ENCODE assay signal across 24 cellular contexts in genomic region chr19:10991521-10992081, GRCh38. TPM values are rescaled to one million over a fixed set of nuclear protein-coding genes. Genes with fewer than 3 reads are reported as not detected.
DNase-seq lines count a peak whose midpoint lies in the region; ATAC-seq and TF ChIP-seq lines count a peak whose summit lies in the region.
"Had no signal": no experiment of that assay in that cellular context is flagged by ENCODE, and none has a peak within 500 bp of the region (broad histone marks: within the 10 kb centered on the region; RNA-seq: fewer than 3 reads in every experiment).

No MANE protein-coding gene starts in this region.

- no peaks in the 10 kb centered on the region for H3K4me1 Mint-ChIP-seq in activated naive CD4-positive, alpha-beta T cell treated with anti-CD3 and anti-CD28 coated beads, Interleukin-2, amount 50 U/mL, for 24 hours
- no peaks in the 10 kb centered on the region for H3K4me1 Mint-ChIP-seq in GM23338
- peaks cover 7% of the 10 kb centered on the region for H3K4me1 Mint-ChIP-seq in activated T-helper 17 cell treated with anti-CD3 and anti-CD28 coated beads, Interleukin-2, amount 50 U/mL, for 72 hours
- H3K4me1 Mint-ChIP-seq in glutamatergic neuron (ENCODE audit: low read depth, unreplicated experiment): no peaks in the 10 kb centered on the region

- H3K9me3 Mint-ChIP-seq in activated naive CD4-positive, alpha-beta T cell treated with anti-CD3 and anti-CD28 coated beads, Interleukin-2, amount 50 U/mL, for 24 hours: no peaks in the 10 kb centered on the region
- H3K9me3 Mint-ChIP-seq in GM23338 (no peaks in the 10 kb centered on the region), glutamatergic neuron (ENCODE audit: unreplicated experiment) (peaks cover 5% of the 10 kb centered on the region)
- H3K9me3 Mint-ChIP-seq in activated T-helper 17 cell treated with anti-CD3 and anti-CD28 coated beads, Interleukin-2, amount 50 U/mL, for 72 hours: no peaks in the 10 kb centered on the region
- H3K9me3 Mint-ChIP-seq: CD4-positive, alpha-beta T cell had no signal

- H3K79me2 ChIP-seq in GM23338 (replicated peaks; ENCODE audit: insufficient read depth): no peaks in the 10 kb centered on the region

- TF ChIP-seq CTCF in GM23338 (conservative IDR thresholded peaks at IDR 0.05; ENCODE audit: low read depth in 2 of 2) (no peak), glutamatergic neuron (IDR thresholded peaks at IDR 0.05; ENCODE audit: partially characterized antibody, unreplicated experiment) (no peak)

- no peak overlapping the region for H2AFZ ChIP-seq in GM23338

- peaks cover 48% of the 10 kb centered on the region for H3K36me3 ChIP-seq in GM23338 (ENCODE audit: insufficient read depth)

- no peaks in the 10 kb centered on the region for H3K27me3 Mint-ChIP-seq in activated naive CD4-positive, alpha-beta T cell treated with anti-CD3 and anti-CD28 coated beads, Interleukin-2, amount 50 U/mL, for 24 hours
- H3K27me3 Mint-ChIP-seq in GM23338 (ENCODE audit: insufficient read depth, low read depth, poor library complexity) (peaks cover 14% of the 10 kb centered on the region), glutamatergic neuron (ENCODE audit: unreplicated experiment) (peaks cover 13% of the 10 kb centered on the region)
- no peaks in the 10 kb centered on the region for H3K27me3 Mint-ChIP-seq in activated T-helper 17 cell treated with anti-CD3 and anti-CD28 coated beads, Interleukin-2, amount 50 U/mL, for 72 hours
- H3K27me3 Mint-ChIP-seq: CD4-positive, alpha-beta T cell had no signal

- H4K20me1 ChIP-seq in GM23338 (replicated peaks; ENCODE audit: insufficient read depth): peaks cover 11% of the 10 kb centered on the region

- no peak overlapping the region for H3K4me2 ChIP-seq in GM23338
- H3K4me2 ChIP-seq: A549; BLaER1 treated with 17β-estradiol and CSF1 and Interleukin-3, amounts not matched to agents 10 nM and 100 nM had no signal

- DNase-seq in activated naive CD4-positive, alpha-beta T cell (lab: John Stamatoyannopoulos, UW): no peak
- DNase-seq in GM23338 (ENCODE audit: low spot score) (no peak), glutamatergic neuron (no peak), NCI-H146 (lab: John Stamatoyannopoulos, UW) (no peak), NCI-H2171 treated with DMSO at 0.1 percent for 48 hours (lab: John Stamatoyannopoulos, UW) (no peak)
- DNase-seq: AML-193; CD4-positive, alpha-beta T cell; COR-L47; Karpas-422; NCI-H1092 treated with DMSO at 0.1 percent for 48 hours; NCI-H1436; NCI-H1930; NCI-H2107; NCI-H446 treated with DMSO at 0.1 percent for 48 hours; NCI-H526; NCI-H82; Right ventricle myocardium superior; RPMI8226 had no signal

- H3F3A ChIP-seq in GM23338 (replicated peaks; ENCODE audit: low read depth): 0 out of 2 replicates have a peak, but pooled peaks cover 9% of the 10 kb centered on the region

- H3K27me3 ChIP-seq in GM23338 (ENCODE audit: insufficient read depth): no peaks in the 10 kb centered on the region
- H3K27me3 ChIP-seq: BLaER1 treated with 17β-estradiol and CSF1 and Interleukin-3, amounts not matched to agents 10 nM and 100 nM had no signal

- no peak overlapping the region for H3K4me3 Mint-ChIP-seq in activated naive CD4-positive, alpha-beta T cell treated with anti-CD3 and anti-CD28 coated beads, Interleukin-2, amount 50 U/mL, for 24 hours
- H3K4me3 Mint-ChIP-seq in GM23338 (no peak overlapping the region), glutamatergic neuron (ENCODE audit: unreplicated experiment) (no peak overlapping the region)
- H3K4me3 Mint-ChIP-seq in activated T-helper 17 cell treated with anti-CD3 and anti-CD28 coated beads, Interleukin-2, amount 50 U/mL, for 72 hours: no peak overlapping the region
- H3K4me3 Mint-ChIP-seq: CD4-positive, alpha-beta T cell had no signal

- peaks cover 14% of the 10 kb centered on the region for H3K36me3 Mint-ChIP-seq in activated naive CD4-positive, alpha-beta T cell treated with anti-CD3 and anti-CD28 coated beads, Interleukin-2, amount 50 U/mL, for 24 hours
- H3K36me3 Mint-ChIP-seq in GM23338 (ENCODE audit: low read depth): peaks cover 90% of the 10 kb centered on the region
- H3K36me3 Mint-ChIP-seq in activated T-helper 17 cell treated with anti-CD3 and anti-CD28 coated beads, Interleukin-2, amount 50 U/mL, for 72 hours (ENCODE audit: low read depth): peaks cover 93% of the 10 kb centered on the region
- no peaks in the 10 kb centered on the region for H3K36me3 Mint-ChIP-seq in glutamatergic neuron (ENCODE audit: unreplicated experiment)

- H3K27ac ChIP-seq in GM23338 (ENCODE audit: low read depth): 0 out of 2 replicates have a peak overlapping the region, but pooled peaks have one; percentile 45
- H3K27ac ChIP-seq: A549; BLaER1 treated with 17β-estradiol and CSF1 and Interleukin-3, amounts not matched to agents 10 nM and 100 nM had no signal

- ATAC-seq in GM23338 (no peak), HG02623 (IDR thresholded peaks at IDR 0.05; ENCODE audit: unreplicated experiment) (no peak)
- ATAC-seq in activated T-helper 17 cell treated with anti-CD3 and anti-CD28 coated beads, Interleukin-2, amount 50 U/mL, for 72 hours (replicated peaks): peak; percentile 76
- ATAC-seq: A549, HCT116 had no signal

- peak overlapping the region; percentile 56 for H3K27ac Mint-ChIP-seq in activated naive CD4-positive, alpha-beta T cell treated with anti-CD3 and anti-CD28 coated beads, Interleukin-2, amount 50 U/mL, for 24 hours
- H3K27ac Mint-ChIP-seq in GM23338: no peak overlapping the region
- H3K27ac Mint-ChIP-seq in activated T-helper 17 cell treated with anti-CD3 and anti-CD28 coated beads, Interleukin-2, amount 50 U/mL, for 72 hours: peak overlapping the region; percentile 37
- peak overlapping the region; percentile 50 for H3K27ac Mint-ChIP-seq in glutamatergic neuron (ENCODE audit: unreplicated experiment)
- H3K27ac Mint-ChIP-seq: CD4-positive, alpha-beta T cell had no signal

- H3K9me2 ChIP-seq in GM23338 (ENCODE audit: insufficient read depth): no peaks in the 10 kb centered on the region

- no peaks in the 10 kb centered on the region for H3K4me1 ChIP-seq in GM23338 (ENCODE audit: insufficient read depth)
- H3K4me1 ChIP-seq: A549; BLaER1 treated with 17β-estradiol and CSF1 and Interleukin-3, amounts not matched to agents 10 nM and 100 nM had no signal

- no peak overlapping the region for H3K4me3 ChIP-seq in GM23338
- H3K4me3 ChIP-seq: A549; BLaER1 treated with 17β-estradiol and CSF1 and Interleukin-3, amounts not matched to agents 10 nM and 100 nM had no signal

RNA-seq across cellular contexts. Expression of gene SMARCA4, which starts 30.8 kb away (rescaled TPM):
- total RNA-seq in GM23338 (2014; rRNA removed; shearing (Covaris generic)): 252 and 336 TPM in 2 replicates
- polyA plus RNA-seq in GM23338 (2016; fragmentation: Nextera tagmentation; extraction: Ambion mirVana): 175 and 177 TPM in 2 replicates
- 100 to 1,000 TPM in 1 of 2 donors, 10 to 100 TPM in 1; 71.5 to 119 TPM for total RNA-seq in activated T-helper 17 cell treated with anti-CD3 and anti-CD28 coated beads, Interleukin-2, amount 50 U/mL, for 72 hours
- 513 TPM for total RNA-seq in glutamatergic neuron (ENCODE audit: unreplicated experiment)
